Comparison of ENCODE assay signal across 9 cellular contexts in the genomic region with DNA sequence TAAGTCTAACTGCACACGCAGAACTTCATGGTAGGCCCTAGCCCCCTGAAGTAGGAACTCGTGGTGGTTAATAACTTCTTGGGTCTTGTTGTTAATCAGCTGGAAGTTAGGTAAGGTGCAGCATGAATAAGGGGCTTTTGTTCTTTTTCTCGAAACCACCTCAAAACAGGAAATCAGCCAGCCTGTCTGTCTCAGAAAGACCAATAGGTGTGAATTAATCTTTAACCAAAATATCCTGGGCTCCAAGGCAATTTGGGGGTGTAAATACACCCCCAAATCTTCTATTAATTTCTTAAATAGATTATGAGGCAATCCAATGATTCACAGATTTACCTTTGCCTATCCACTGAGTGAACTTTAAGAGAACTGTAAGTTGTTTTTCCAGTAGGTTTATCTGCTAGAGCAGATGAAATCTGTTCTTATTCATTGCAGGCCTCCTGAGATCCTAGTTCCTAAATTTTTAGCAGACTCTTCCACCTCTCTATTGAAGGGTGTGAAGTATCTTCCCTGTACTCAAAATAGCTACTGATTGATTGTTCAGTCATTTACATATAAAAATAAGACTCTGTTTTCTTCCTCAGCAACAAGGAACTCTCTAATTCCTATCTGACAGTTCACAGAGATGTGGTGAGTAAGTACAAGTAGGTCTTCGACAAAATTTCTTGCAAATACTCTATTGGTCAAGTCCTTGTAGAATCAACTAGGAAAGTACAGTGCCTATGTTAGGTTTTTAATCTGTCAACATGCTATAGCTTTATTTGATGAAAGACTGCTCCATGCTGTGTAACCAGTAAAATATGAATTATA.
DNase-seq lines count a peak whose midpoint lies in the region; ATAC-seq and TF ChIP-seq lines count a peak whose summit lies in the region.
"Had no signal": no experiment of that assay in that cellular context is flagged by ENCODE, and none has a peak within 500 bp of the region (broad histone marks: within the 10 kb centered on the region; RNA-seq: fewer than 3 reads in every experiment).

No MANE protein-coding gene starts in this region.

- no TSS peak for BruUV-seq in OCI-LY7 (replicated peaks; lab: Mats Ljungman, UMichigan)

- peaks cover 17% of the 10 kb centered on the region for H3K4me1 ChIP-seq in OCI-LY7 (ENCODE audit: insufficient read depth, low read length, poor library complexity, severe bottlenecking)

- no peak overlapping the region for H3K4me3 ChIP-seq in OCI-LY7 (ENCODE audit: low read depth, low read length, poor library complexity, severe bottlenecking)

- DNase-seq in OCI-LY7 (ENCODE audit: low spot score) (peak; percentile 30), renal cortical epithelial cell (ENCODE audit: low read depth) (peak; percentile 66), head of caudate nucleus (no peak)
- DNase-seq in activated CD8-positive, alpha-beta memory T cell treated with anti-CD3 and anti-CD28 coated beads, Interleukin-2, amount 50 U/mL, for 48 hours = no peak
- DNase-seq in stimulated activated CD4-positive, alpha-beta T cell treated with anti-CD3 and anti-CD28 coated beads, Interleukin-4, amount 100 ng/mL, for 24 hours = no peak
- DNase-seq: NCI-H1105 treated with DMSO at 0.1 percent for 48 hours had no signal

- H2AFZ ChIP-seq in OCI-LY7 (ENCODE audit: low read length) = peak overlapping the region; percentile 77

- no peak overlapping the region for H3K27ac ChIP-seq in OCI-LY7 (ENCODE audit: low read depth, low read length, poor library complexity, severe bottlenecking)

- ATAC-seq in GM18873 (IDR thresholded peaks at IDR 0.05; ENCODE audit: low FRiP score, unreplicated experiment) (peak; percentile 89), HG02571 (IDR thresholded peaks at IDR 0.05; ENCODE audit: unreplicated experiment) (peak; percentile 64), GM21360 (IDR thresholded peaks at IDR 0.05; ENCODE audit: unreplicated experiment) (no peak)

- H3K9me3 ChIP-seq in OCI-LY7 (ENCODE audit: low read length) = no peaks in the 10 kb centered on the region

- intact Hi-C loops in OCI-LY7 (cut with micrococcal nuclease; ENCODE audit: unreplicated experiment) = no loop called here
- intact Hi-C loops in head of caudate nucleus (cut with DNase I) = no loop called here

- POLR2A ChIA-PET in OCI-LY7 (lab: Charles Lee) = no interaction called here

- H3K9me2 ChIP-seq in OCI-LY7 (ENCODE audit: insufficient read depth, low read length) = no peaks in the 10 kb centered on the region

- CTCF ChIA-PET in OCI-LY7 (lab: Charles Lee; ENCODE audit: unreplicated experiment) = no interaction called here

- H4K20me1 ChIP-seq in OCI-LY7 (ENCODE audit: insufficient read depth, low read length) = no peaks in the 10 kb centered on the region

- no peaks in the 10 kb centered on the region for H3K36me3 ChIP-seq in OCI-LY7 (ENCODE audit: insufficient read depth, low read length)

- H3K79me2 ChIP-seq in OCI-LY7 (ENCODE audit: insufficient read depth, low read depth, low read length) = no peaks in the 10 kb centered on the region

- H3K4me2 ChIP-seq in OCI-LY7 (ENCODE audit: low read length) = peak overlapping the region; percentile 0; the same call in 1 of the 2 replicates

- TF ChIP-seq CTCF in OCI-LY7 (conservative IDR thresholded peaks at IDR 0.05; ENCODE audit: low read length) = no peak

Comparison
In these comparisons a context has a peak if more than half of its experiments do, and no peak if none do; other contexts are left out.
1. DNase-seq: peak in OCI-LY7 (single experiment) and renal cortical epithelial cell (single experiment); none in activated CD8-positive, alpha-beta memory T cell treated with anti-CD3 and anti-CD28 coated beads, Interleukin-2, amount 50 U/mL, for 48 hours (single experiment), head of caudate nucleus (0 of 42) and stimulated activated CD4-positive, alpha-beta T cell treated with anti-CD3 and anti-CD28 coated beads, Interleukin-4, amount 100 ng/mL, for 24 hours (single experiment).